Comparison of ENCODE assay signal across 11 cellular contexts in the genomic region with DNA sequence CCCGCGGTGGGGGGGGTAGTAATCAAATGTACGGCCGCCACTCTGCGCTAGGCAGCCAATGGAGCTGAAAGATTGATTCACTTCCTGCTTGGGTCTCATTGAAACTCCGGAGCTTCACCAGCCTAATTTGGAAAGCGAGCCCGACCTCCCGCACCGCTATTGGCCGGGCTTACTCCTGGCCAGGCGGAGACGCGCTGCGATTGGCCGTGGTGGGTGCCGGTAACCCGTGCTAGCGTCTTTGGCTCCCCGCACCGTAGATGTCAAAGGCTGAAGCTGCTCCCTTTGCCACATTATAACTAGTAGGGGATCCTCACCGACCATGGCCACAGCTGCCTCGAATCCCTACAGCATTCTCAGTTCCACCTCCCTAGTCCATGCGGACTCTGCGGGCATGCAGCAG. TPM values are rescaled to one million over a fixed set of nuclear protein-coding genes. Genes with fewer than 3 reads are reported as not detected.
DNase-seq lines count a peak whose midpoint lies in the region; ATAC-seq and TF ChIP-seq lines count a peak whose summit lies in the region.
"Had no signal": no experiment of that assay in that cellular context is flagged by ENCODE, and none has a peak within 500 bp of the region (broad histone marks: within the 10 kb centered on the region; RNA-seq: fewer than 3 reads in every experiment).

POU3F4 (plus strand) TSS at position 285 of the 400 bp plus-strand sequence; CDS start at position 320, 35 bp downstream.

- in situ Hi-C loops in GM13977 (cut with MboI; ENCODE audit: low pct_unique_long_range_greater_than_20kb, low sequenced_read_pairs, unreplicated experiment): no loop called here

- H3K4me3 ChIP-seq in AG10803 (ENCODE audit: low read length): no peak within 1 kb of the TSS
- peak within 1 kb of the TSS in 1 of 4 donors; percentile 25 for H3K4me3 ChIP-seq in tibial nerve

- no peaks in the 10 kb centered on the region for H3K9me3 ChIP-seq in tibial nerve

- H3K9me3 Mint-ChIP-seq in HFFc6: no peaks in the 10 kb centered on the region; the same call in 1 of the 2 replicates

- H3K4me1 ChIP-seq in tibial nerve: peaks cover 0 to 27% (median 0%) of the 10 kb centered on the region in 4 donors

- TF ChIP-seq EP300 in tibial nerve (IDR thresholded peaks at IDR 0.05): no peak

- no peaks in the 10 kb centered on the region for H3K36me3 ChIP-seq in tibial nerve

- TF ChIP-seq CTCF in AG10803 (conservative IDR thresholded peaks at IDR 0.05; ENCODE audit: low read length): no peak
- no peak for TF ChIP-seq CTCF in HFFc6 (IDR thresholded peaks at IDR 0.05)
- TF ChIP-seq CTCF in GM13977 (IDR thresholded peaks at IDR 0.05; ENCODE audit: extremely low read depth, insufficient read depth, missing control alignments): no peak
- TF ChIP-seq CTCF in tibial nerve (IDR thresholded peaks at IDR 0.05): no peak

- H3K27me3 ChIP-seq in tibial nerve: peaks cover 0 to 99% of the 10 kb centered on the region in 2 donors

- no peak within 1 kb of the TSS for H3K27ac Mint-ChIP-seq in HFFc6

- 0 out of 2 replicates have a peak, but pooled peaks cover 5% of the 10 kb centered on the region for H3K4me1 Mint-ChIP-seq in HFFc6 (ENCODE audit: low read depth)

- peak; percentile 0 for DNase-seq in AG10803 (ENCODE audit: low read depth)
- no peak for DNase-seq in HFFc6
- peak; percentile 2 for DNase-seq in cerebellar cortex (ENCODE audit: low spot score)
- DNase-seq in mucosa of gallbladder (ENCODE audit: low spot score): peak; percentile 37
- no peak for DNase-seq in GM13977 (ENCODE audit: low spot score)
- DNase-seq in tibial nerve (ENCODE audit: low spot score in 2 of 2): no peak
- no peak for DNase-seq in activated CD4-positive, alpha-beta T cell treated with anti-CD3 and anti-CD28 coated beads for 4 hours
- DNase-seq: NCI-H1048; stimulated activated naive CD8-positive, alpha-beta T cell treated with anti-CD3 and anti-CD28 coated beads, Interleukin-15, Interleukin-2, amounts not matched to agents 100 U/mL and 50 U/mL, for 24 hours had no signal

- TF ChIP-seq POLR2A in tibial nerve (IDR thresholded peaks at IDR 0.05): no peak

- WGBS in tibial nerve, 2 donors: 3 to 35% methylated on average over 5 to 25 of the region's 25 CpGs

- H3K4me3 Mint-ChIP-seq in HFFc6: peak within 1 kb of the TSS; percentile 75; the same call in 1 of the 2 replicates

- H3K27ac ChIP-seq in tibial nerve: no peak within 1 kb of the TSS

- H3K36me3 Mint-ChIP-seq in HFFc6 (ENCODE audit: low read depth): no peaks in the 10 kb centered on the region

- no peak for ATAC-seq in HG03139 (IDR thresholded peaks at IDR 0.05; ENCODE audit: unreplicated experiment)
- ATAC-seq: left colon; stimulated activated naive CD8-positive, alpha-beta T cell treated with anti-CD3 and anti-CD28 coated beads, Interleukin-15, Interleukin-2, amounts not matched to agents 100 U/mL and 50 U/mL, for 24 hours had no signal

- H3K27me3 Mint-ChIP-seq in HFFc6 (ENCODE audit: insufficient read depth): peaks cover 4% of the 10 kb centered on the region

RNA-seq across cellular contexts. Expression of gene POU3F4, which starts in this region (rescaled TPM):
- not detected for total RNA-seq in HFFc6 (2021; fragmentation: NEBNext Ultra II Directional; extraction: Animal tissue kit (Norgen Biotek cat#: 25700))
- total RNA-seq in mucosa of gallbladder: 0.52 TPM
- total RNA-seq in tibial nerve: not detected

Comparison
In these comparisons a context has a peak if more than half of its experiments do, and no peak if none do; other contexts are left out.
1. Peak in DNase-seq in mucosa of gallbladder; RNA of the gene not detected or under 1 TPM.
2. DNase-seq: peak in AG10803 (single experiment) and cerebellar cortex (single experiment); none in HFFc6 (single experiment), GM13977 (single experiment), tibial nerve (0 of 2) and activated CD4-positive, alpha-beta T cell treated with anti-CD3 and anti-CD28 coated beads for 4 hours (0 of 2).